11 cellular contexts compared by ENCODE assay signal in the genomic region with DNA sequence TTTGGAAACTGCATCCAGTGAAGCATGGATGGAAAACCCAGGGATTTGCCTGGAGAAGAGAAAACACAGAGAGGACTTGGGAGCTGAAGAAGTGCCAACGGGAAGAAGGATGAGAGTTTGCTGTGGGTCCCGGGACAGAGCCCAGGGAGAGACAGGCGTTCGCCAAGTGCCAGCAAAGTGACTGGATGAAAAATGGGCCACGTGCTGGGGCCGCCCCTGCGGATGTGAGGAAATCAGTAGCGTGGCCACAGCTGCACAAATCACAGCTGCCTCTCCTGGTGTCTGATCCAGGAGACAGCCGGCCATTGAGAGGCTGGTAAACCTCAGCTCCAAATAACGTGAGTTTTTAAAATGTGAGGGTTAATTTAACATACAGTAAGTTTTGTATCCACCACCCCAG.
DNase-seq lines count a peak whose midpoint lies in the region; TF ChIP-seq lines count a peak whose summit lies in the region.
"Had no signal": no experiment of that assay in that cellular context is flagged by ENCODE, and none has a peak within 500 bp of the region (broad histone marks: within the 10 kb centered on the region; RNA-seq: fewer than 3 reads in every experiment).

No MANE protein-coding gene starts in this region.

- no peak overlapping the region for H2AFZ ChIP-seq in osteoblast (ENCODE audit: low read length)

- no peaks in the 10 kb centered on the region for H4K20me1 ChIP-seq in osteoblast (ENCODE audit: insufficient read depth, low read length)

- no peak overlapping the region for H3K27ac ChIP-seq in osteoblast (ENCODE audit: low read depth, low read length)
- H3K27ac ChIP-seq: vagina had no signal

- DNase-seq in DMS79 treated with DMSO at 0.1 percent for 48 hours (lab: John Stamatoyannopoulos, UW) (peak; percentile 84), NCI-H510A treated with DMSO at 0.1 percent for 48 hours (lab: John Stamatoyannopoulos, UW) (peak; percentile 45), fibroblast of pulmonary artery (ENCODE audit: low read depth) (peak; percentile 28), osteoblast (ENCODE audit: insufficient read length, low spot score, missing footprints) (peak; percentile 25), activated gamma-delta T cell (lab: John Stamatoyannopoulos, UW) (no peak), NCI-H187 (lab: John Stamatoyannopoulos, UW) (no peak), mesenteric fat pad (ENCODE audit: low spot score) (no peak), DMS 273 (lab: John Stamatoyannopoulos, UW; ENCODE audit: unreplicated experiment) (no peak)
- DNase-seq: activated CD4-positive, CD25-positive, alpha-beta regulatory T cell treated with anti-CD3 and anti-CD28 coated beads, Interleukin-2, amount 50 U/mL, for 72 hours; CD8-positive, alpha-beta memory T cell had no signal

- no peaks in the 10 kb centered on the region for H3K36me3 ChIP-seq in osteoblast (ENCODE audit: insufficient read depth, low read length)
- H3K36me3 ChIP-seq: vagina had no signal

- no peak for TF ChIP-seq CTCF in fibroblast of pulmonary artery (IDR thresholded peaks at IDR 0.05; ENCODE audit: low read length, missing control alignments)
- TF ChIP-seq CTCF in osteoblast (IDR thresholded peaks at IDR 0.05; ENCODE audit: extremely low read depth, low read depth, low read length) = no peak

- no peaks in the 10 kb centered on the region for H3K9me3 ChIP-seq in osteoblast (ENCODE audit: low read depth, low read length)
- H3K9me3 ChIP-seq: vagina had no signal

- peaks cover 33% of the 10 kb centered on the region for H3K27me3 ChIP-seq in osteoblast (ENCODE audit: insufficient read depth, low read length)
- H3K27me3 ChIP-seq: vagina had no signal

- H3K4me1 ChIP-seq in osteoblast (ENCODE audit: insufficient read depth, low read length) = no peaks in the 10 kb centered on the region

- H3K79me2 ChIP-seq in osteoblast (ENCODE audit: insufficient read depth, low read length) = no peaks in the 10 kb centered on the region

- H3K4me3 ChIP-seq in fibroblast of pulmonary artery (replicated peaks; ENCODE audit: low read depth, low read length) (no peak overlapping the region), osteoblast (ENCODE audit: insufficient read depth, low read length) (no peak overlapping the region)
- H3K4me3 ChIP-seq: vagina had no signal

- no peak overlapping the region for H3K4me2 ChIP-seq in osteoblast (ENCODE audit: insufficient read depth, low read length)

Comparison
In these comparisons a context has a peak if more than half of its experiments do, and no peak if none do; other contexts are left out.
1. DNase-seq: peak in DMS79 treated with DMSO at 0.1 percent for 48 hours (single experiment), NCI-H510A treated with DMSO at 0.1 percent for 48 hours (single experiment), fibroblast of pulmonary artery (single experiment) and osteoblast (single experiment); none in activated gamma-delta T cell (single experiment), NCI-H187 (0 of 2), mesenteric fat pad (single experiment) and DMS 273 (single experiment).